ENCODE assay signal across 2 cellular contexts in genomic region chr19:4577020-4577782, GRCh38.
A peak's percentile ranks its signal among the peaks of the same experiment; 100 is the strongest.
TF ChIP-seq lines count a peak whose summit lies in the region.

No MANE protein-coding gene starts in this region.

TF ChIP-seq in IMR-90, 13 proteins besides CTCF, POLR2A, EP300 and RAD21:
- TF ChIP-seq BHLHE40 (IDR thresholded peaks at IDR 0.05; ENCODE audit: low read depth, low read length) (no peak), RFX5 (IDR thresholded peaks at IDR 0.05; ENCODE audit: low read depth, low read length) (no peak), CHD1 (IDR thresholded peaks at IDR 0.05; ENCODE audit: low read depth, low read length) (no peak), SMC3 (IDR thresholded peaks at IDR 0.05; ENCODE audit: low read depth, low read length) (no peak), FOS (IDR thresholded peaks at IDR 0.05; ENCODE audit: low read depth, low read length) (no peak), MAFK (IDR thresholded peaks at IDR 0.05; ENCODE audit: low read depth, low read length) (no peak), RCOR1 (IDR thresholded peaks at IDR 0.05; ENCODE audit: insufficient replicate concordance, low read length) (no peak), MXI1 (IDR thresholded peaks at IDR 0.05; ENCODE audit: borderline replicate concordance, low read depth, low read length) (no peak), USF2 (IDR thresholded peaks at IDR 0.05; ENCODE audit: low read depth, low read length) (no peak), NFE2L2 (IDR thresholded peaks at IDR 0.05; ENCODE audit: low read depth, low read length) (no peak), MAZ (IDR thresholded peaks at IDR 0.05; ENCODE audit: borderline replicate concordance, low read depth, low read length) (no peak), CEBPB (IDR thresholded peaks at IDR 0.05; ENCODE audit: low read depth, low read length) (no peak)
TF ChIP-seq in IMR-90: peak in this region for 0.

TF ChIP-seq in WTC11, 78 proteins besides CTCF, POLR2A, EP300 and RAD21:
- TF ChIP-seq TCF7 (CRISPR knock-in tag; IDR thresholded peaks at IDR 0.05; ENCODE audit: low read depth): no peak
- TF ChIP-seq ELF4 (CRISPR knock-in tag; IDR thresholded peaks at IDR 0.05; ENCODE audit: low read depth): no peak
- no peak for TF ChIP-seq ZNF416 (CRISPR knock-in tag; IDR thresholded peaks at IDR 0.05)
- TF ChIP-seq MXD4 (CRISPR knock-in tag; IDR thresholded peaks at IDR 0.05; ENCODE audit: borderline replicate concordance): no peak
- no peak for TF ChIP-seq PREB (CRISPR knock-in tag; IDR thresholded peaks at IDR 0.05; ENCODE audit: borderline replicate concordance)
- TF ChIP-seq CREM (CRISPR knock-in tag; IDR thresholded peaks at IDR 0.05): no peak
- peak; percentile 79 for TF ChIP-seq PRDM15 (CRISPR knock-in tag; IDR thresholded peaks at IDR 0.05)
- TF ChIP-seq SP1 (CRISPR knock-in tag; conservative IDR thresholded peaks at IDR 0.05): peak; percentile 63
- TF ChIP-seq ZNF317 (CRISPR knock-in tag; IDR thresholded peaks at IDR 0.05; ENCODE audit: borderline replicate concordance, low read depth): no peak
- TF ChIP-seq ERG (CRISPR knock-in tag; IDR thresholded peaks at IDR 0.05): no peak
- 0 out of 2 replicates have a peak, but pooled peaks have one; percentile 37 for TF ChIP-seq MLX (CRISPR knock-in tag; IDR thresholded peaks at IDR 0.05)
- TF ChIP-seq ATF3 (CRISPR knock-in tag; conservative IDR thresholded peaks at IDR 0.05): no peak
